In genomic region chr7:13911920-13912319, GRCh38 we compare ENCODE assay signal across 19 cellular contexts.
DNase-seq lines count a peak whose midpoint lies in the region; ATAC-seq, FAIRE-seq and TF ChIP-seq lines count a peak whose summit lies in the region.
"Had no signal": no experiment of that assay in that cellular context is flagged by ENCODE, and none has a peak within 500 bp of the region (broad histone marks: within the 10 kb centered on the region; RNA-seq: fewer than 3 reads in every experiment).

No MANE protein-coding gene starts in this region.

- H3K4me3 ChIP-seq in SK-N-SH (ENCODE audit: low read depth in 2 of 2, low read length in 1 of 2) (no peak overlapping the region), Loucy (ENCODE audit: low read length, poor library complexity, severe bottlenecking) (peak overlapping the region; percentile 36), K562 (no peak overlapping the region), small intestine (ENCODE audit: low read depth in 1 of 2, low read length in 2 of 2) (no peak overlapping the region)
- H3K4me3 ChIP-seq: MG63, Peyer's patch had no signal

- H2AFZ ChIP-seq in SK-N-SH (ENCODE audit: low read depth) (no peak overlapping the region), Loucy (ENCODE audit: low read length) (no peak overlapping the region), K562 (ENCODE audit: low read depth, low read length) (no peak overlapping the region)

- H3K9me2 ChIP-seq in SK-N-SH = no peaks in the 10 kb centered on the region
- H3K9me2 ChIP-seq in Loucy (replicated peaks; ENCODE audit: low read depth, low read length) = no peaks in the 10 kb centered on the region

- H4K20me1 ChIP-seq in SK-N-SH (ENCODE audit: insufficient read depth) = no peaks in the 10 kb centered on the region
- H4K20me1 ChIP-seq in Loucy (ENCODE audit: insufficient read depth, low read length, poor library complexity, severe bottlenecking) = no peaks in the 10 kb centered on the region
- H4K20me1 ChIP-seq in K562 (replicated peaks; ENCODE audit: control insufficient read depth, insufficient read depth, low read length) = no peaks in the 10 kb centered on the region

- TF ChIP-seq EP300 in SK-N-SH (IDR thresholded peaks at IDR 0.05; ENCODE audit: borderline replicate concordance in 1 of 2, low read depth in 1 of 2, low read length in 1 of 2) = no peak
- no peak for TF ChIP-seq EP300 in K562 (IDR thresholded peaks at IDR 0.05; ENCODE audit: low read length)

- peaks cover 8% of the 10 kb centered on the region for H3F3A ChIP-seq in SK-N-SH (replicated peaks; ENCODE audit: insufficient read depth)
- H3F3A ChIP-seq in Loucy (ENCODE audit: low read depth) = no peaks in the 10 kb centered on the region

- WGBS in SK-N-SH (ENCODE audit: low lambda C conversion rate) = 95% methylated on average over 2 of the region's 2 CpGs
- 79% methylated on average over 2 of the region's 2 CpGs for WGBS in K562 (ENCODE audit: insufficient coverage, low coverage, missing lambda C conversion rate)
- WGBS in small intestine, 3 donors = 15 to 57% (median 37%) methylated on average over 2 of the region's 2 CpGs

- peaks cover 0 to 16% of the 10 kb centered on the region in 2 experiments; a peak in 3 of 4 replicates for H3K4me1 ChIP-seq in SK-N-SH (ENCODE audit: control insufficient read depth in 1 of 2, insufficient read depth in 2 of 2, low read depth in 1 of 2, low read length in 1 of 2)
- H3K4me1 ChIP-seq in Loucy (ENCODE audit: insufficient read depth, low read length, poor library complexity, severe bottlenecking) = peaks cover 49% of the 10 kb centered on the region
- H3K4me1 ChIP-seq in K562 (replicated peaks in 1 of 2; ENCODE audit: control insufficient read depth in 2 of 2, insufficient read depth in 2 of 2, low read length in 2 of 2) = no peaks in the 10 kb centered on the region
- H3K4me1 ChIP-seq in small intestine (ENCODE audit: control insufficient read depth in 2 of 2, insufficient read depth in 1 of 2, low read depth in 1 of 2, low read length in 1 of 2) = no peaks in the 10 kb centered on the region

- CTCF ChIA-PET in SK-N-SH (lab: Yijun Ruan, JAX) (interaction anchor here (0.6 to 1.6 kb wide), 6 partner anchors 11 to 776 kb away, joined by 3 to 5 read pairs (median 3); partner anchors contain the start of gene ETV1), K562 (lab: Yijun Ruan, JAX; ENCODE audit: low intra/inter-chr PET ratio) (no interaction called here)

- H3K9ac ChIP-seq in SK-N-SH (no peak overlapping the region), Loucy (ENCODE audit: low read depth, low read length, poor library complexity, severe bottlenecking) (no peak overlapping the region), K562 (ENCODE audit: insufficient read depth in 1 of 2, low read depth in 2 of 2, low read length in 2 of 2) (no peak overlapping the region)

- no peak overlapping the region for H3K4me2 ChIP-seq in SK-N-SH
- H3K4me2 ChIP-seq in Loucy (ENCODE audit: low read depth, low read length, poor library complexity, severe bottlenecking) = peak overlapping the region; percentile 64
- H3K4me2 ChIP-seq in K562 (ENCODE audit: insufficient read depth, low read length) = no peak overlapping the region

- TF ChIP-seq CTCF in SK-N-SH (IDR thresholded peaks at IDR 0.05) (no peak), Loucy (conservative IDR thresholded peaks at IDR 0.05; ENCODE audit: low read length) (no peak), K562 (IDR thresholded peaks at IDR 0.05 in 2 of 3, conservative IDR thresholded peaks at IDR 0.05 in 1 of 3; ENCODE audit: insufficient read depth in 2 of 3, low read depth in 1 of 3, low read length in 3 of 3) (no peak)

- intact Hi-C loops in K562 (cut with micrococcal nuclease) = no loop called here

- ATAC-seq in SK-N-SH treated with all-trans-retinoic acid at 6 μM for 48 hours (no peak), K562 (no peak), GM21717 (IDR thresholded peaks at IDR 0.05; ENCODE audit: unreplicated experiment) (no peak)
- ATAC-seq: Right ventricle myocardium inferior, T-helper 17 cell had no signal

- H3K9me1 ChIP-seq in K562 (ENCODE audit: control insufficient read depth, insufficient read depth, low read length) = no peaks in the 10 kb centered on the region

- H3K36me3 ChIP-seq in SK-N-SH (replicated peaks in 1 of 2; ENCODE audit: control insufficient read depth in 1 of 2, insufficient read depth in 2 of 2, low read length in 1 of 2) (peaks cover 4 to 6% of the 10 kb centered on the region in 2 experiments), Loucy (ENCODE audit: insufficient read depth, low read length) (no peaks in the 10 kb centered on the region), K562 (ENCODE audit: control insufficient read depth, insufficient read depth, low read length) (0 out of 3 replicates have a peak, but pooled peaks cover 4% of the 10 kb centered on the region), small intestine (ENCODE audit: control insufficient read depth in 2 of 2, insufficient read depth in 2 of 2, low read length in 2 of 2) (no peaks in the 10 kb centered on the region)
- H3K36me3 ChIP-seq: MG63, Peyer's patch had no signal

- H3K27ac ChIP-seq in SK-N-SH (ENCODE audit: low read depth in 2 of 2, low read length in 1 of 2) (no peak overlapping the region), K562 (ENCODE audit: extremely low read depth, low read depth, low read length) (no peak overlapping the region), small intestine (ENCODE audit: low read depth in 1 of 2, low read length in 1 of 2) (no peak overlapping the region)

- no TSS peak for BruUV-seq in K562 (replicated peaks; lab: Mats Ljungman, UMichigan)

- H3K27me3 ChIP-seq in SK-N-SH (ENCODE audit: insufficient read depth) = no peaks in the 10 kb centered on the region
- H3K27me3 ChIP-seq in Loucy (ENCODE audit: insufficient read depth, low read length, poor library complexity, severe bottlenecking) = no peaks in the 10 kb centered on the region
- H3K27me3 ChIP-seq in K562 (ENCODE audit: control insufficient read depth in 2 of 2, insufficient read depth in 2 of 2, low read length in 2 of 2) = no peaks in the 10 kb centered on the region
- H3K27me3 ChIP-seq in small intestine (ENCODE audit: control insufficient read depth in 2 of 2, insufficient read depth in 2 of 2, low read length in 2 of 2) = no peaks in the 10 kb centered on the region
- H3K27me3 ChIP-seq: MG63, Peyer's patch had no signal

- no peak for DNase-seq in SK-N-SH
- DNase-seq in K562 (ENCODE audit: extremely low read depth in 1 of 4, low spot score in 3 of 4) = no peak
- DNase-seq in small intestine = peak; percentile 27
- DNase-seq in activated T-cell treated with anti-CD3 and anti-CD28 coated beads for 4 hours = no peak
- DNase-seq in NCI-H345 (lab: John Stamatoyannopoulos, UW) = no peak
- DNase-seq: ACHN, AML-193, COR-L47, HCEC 1CT, MG63, NCI-H1092, NCI-H1694, NCI-H82, Peyer's patch, T-helper 17 cell had no signal

- in situ Hi-C loops in K562 (cut with MboI) = no loop called here

- no peaks in the 10 kb centered on the region for H3K79me2 ChIP-seq in SK-N-SH (ENCODE audit: insufficient read depth)
- no peaks in the 10 kb centered on the region for H3K79me2 ChIP-seq in Loucy (ENCODE audit: insufficient read depth, low read length)
- H3K79me2 ChIP-seq in K562 (ENCODE audit: control insufficient read depth, insufficient read depth, low read length) = no peaks in the 10 kb centered on the region

- FAIRE-seq in K562 (lab: Jason Lieb, UNC) = peak; percentile 11
- FAIRE-seq in small intestine (lab: Jason Lieb, UNC) = no peak

- POLR2A ChIA-PET in SK-N-SH (lab: Yijun Ruan, JAX) = no interaction called here
- POLR2A ChIA-PET in K562 (lab: Yijun Ruan, JAX) = no interaction called here

- TF ChIP-seq POLR2A in K562 (conservative IDR thresholded peaks at IDR 0.05) = no peak

- H3K9me3 ChIP-seq in SK-N-SH (no peaks in the 10 kb centered on the region), Loucy (ENCODE audit: insufficient read depth, low read depth, low read length) (no peaks in the 10 kb centered on the region), K562 (replicated peaks; ENCODE audit: control insufficient read depth, insufficient read depth, low read depth, low read length) (no peaks in the 10 kb centered on the region), small intestine (ENCODE audit: control insufficient read depth, low read depth) (no peaks in the 10 kb centered on the region)
- H3K9me3 ChIP-seq: MG63, Peyer's patch had no signal

- TF ChIP-seq RAD21 in SK-N-SH (IDR thresholded peaks at IDR 0.05; ENCODE audit: low read length) (no peak), K562 (CRISPR knock-in tag; conservative IDR thresholded peaks at IDR 0.05 in 1 of 2, IDR thresholded peaks at IDR 0.05 in 1 of 2) (no peak)

TF ChIP-seq in SK-N-SH, 30 proteins besides CTCF, POLR2A, EP300 and RAD21:
- TF ChIP-seq NFIC (IDR thresholded peaks at IDR 0.05; ENCODE audit: borderline replicate concordance) = no peak
- TF ChIP-seq IRF3 (IDR thresholded peaks at IDR 0.05; ENCODE audit: low read depth, low read length) = no peak

TF ChIP-seq in K562, 482 proteins besides CTCF, POLR2A, EP300 and RAD21:
- TF ChIP-seq POLR2B (IDR thresholded peaks at IDR 0.05; ENCODE audit: low read depth, partially characterized antibody) (no peak), FOSL1 (tag; conservative IDR thresholded peaks at IDR 0.05) (no peak), FOXP1 (CRISPR knock-in tag; IDR thresholded peaks at IDR 0.05) (no peak), ZFP30 (CRISPR knock-in tag; IDR thresholded peaks at IDR 0.05; ENCODE audit: borderline replicate concordance) (no peak)
